Comparison of ENCODE assay signal across 15 cellular contexts in the genomic region with DNA sequence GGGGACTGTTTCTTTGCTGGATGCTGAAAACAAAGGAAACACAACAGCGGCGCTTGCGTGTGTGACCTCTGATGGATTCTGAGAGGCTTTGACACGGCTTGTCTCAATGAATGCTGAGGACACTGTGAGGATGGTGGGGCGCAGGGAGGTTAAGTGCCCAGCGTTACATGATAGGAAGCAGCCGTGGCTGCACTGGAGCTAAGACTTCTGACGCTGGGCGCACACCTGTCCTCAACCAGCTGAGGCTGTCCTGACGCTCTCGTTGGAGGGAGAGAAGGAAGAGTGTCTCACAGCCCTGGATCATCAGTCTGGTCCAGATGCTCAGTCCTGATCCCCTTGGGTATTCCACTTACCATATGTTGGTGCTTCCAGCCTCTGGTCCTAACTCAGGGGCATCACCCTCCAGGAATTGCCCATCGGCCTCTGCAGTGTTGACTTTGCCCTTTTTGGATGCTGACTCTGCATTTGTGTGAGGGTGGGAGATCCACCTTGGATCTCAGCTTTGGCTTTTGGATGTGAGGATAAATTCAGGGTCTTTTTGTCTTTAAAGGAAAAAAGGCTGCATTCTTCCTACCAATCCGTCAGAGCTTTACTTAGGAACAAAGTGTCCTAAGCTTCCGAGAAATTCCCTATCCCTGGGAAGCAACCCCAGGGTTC.
DNase-seq lines count a peak whose midpoint lies in the region; ATAC-seq and TF ChIP-seq lines count a peak whose summit lies in the region.
"Had no signal": no experiment of that assay in that cellular context is flagged by ENCODE, and none has a peak within 500 bp of the region (broad histone marks: within the 10 kb centered on the region; RNA-seq: fewer than 3 reads in every experiment).

No MANE protein-coding gene starts in this region.

- H3K27me3 ChIP-seq in rectal smooth muscle tissue (ENCODE audit: control insufficient read depth, insufficient read depth, low read length) (no peaks in the 10 kb centered on the region), upper lobe of left lung (no peaks in the 10 kb centered on the region)
- H3K27me3 ChIP-seq: suprapubic skin had no signal

- H3K4me1 Mint-ChIP-seq in activated naive CD4-positive, alpha-beta T cell treated with anti-CD3 and anti-CD28 coated beads, Interleukin-2, amount 10 ng/mL, durations not matched to agents 7 days and 5 days: no peaks in the 10 kb centered on the region

- no peaks in the 10 kb centered on the region for H3K9me3 Mint-ChIP-seq in activated naive CD4-positive, alpha-beta T cell treated with anti-CD3 and anti-CD28 coated beads, Interleukin-2, amount 10 ng/mL, durations not matched to agents 7 days and 5 days
- H3K9me3 Mint-ChIP-seq: activated CD4-positive, alpha-beta memory T cell treated with anti-CD3 and anti-CD28 coated beads for 36 hours had no signal

- TF ChIP-seq CTCF in upper lobe of left lung (IDR thresholded peaks at IDR 0.05): no peak

- WGBS in upper lobe of left lung, 2 donors: 74 to 76% methylated on average over 14 of the region's 14 CpGs

- CTCF ChIA-PET in activated naive CD4-positive, alpha-beta T cell treated with anti-CD3 and anti-CD28 coated beads, Interleukin-2, amount 10 ng/mL, durations not matched to agents 7 days and 5 days (lab: Charles Lee): no interaction called here

- no peak overlapping the region for H3K4me3 ChIP-seq in rectal smooth muscle tissue (ENCODE audit: low read length)
- no peak overlapping the region for H3K4me3 ChIP-seq in upper lobe of left lung
- H3K4me3 ChIP-seq: left ventricle myocardium inferior, suprapubic skin had no signal

- peaks cover 8% of the 10 kb centered on the region for H3K4me1 ChIP-seq in rectal smooth muscle tissue (ENCODE audit: control insufficient read depth, insufficient read depth, low read length)
- H3K4me1 ChIP-seq in upper lobe of left lung: no peaks in the 10 kb centered on the region
- H3K4me1 ChIP-seq: suprapubic skin had no signal

- H3K27ac ChIP-seq in rectal smooth muscle tissue (ENCODE audit: low read depth, low read length): peak overlapping the region; percentile 39
- H3K27ac ChIP-seq in upper lobe of left lung: no peak overlapping the region
- H3K27ac ChIP-seq: left ventricle myocardium inferior, suprapubic skin had no signal

- H3K27ac Mint-ChIP-seq in activated naive CD4-positive, alpha-beta T cell treated with anti-CD3 and anti-CD28 coated beads, Interleukin-2, amount 10 ng/mL, durations not matched to agents 7 days and 5 days: no peak overlapping the region
- H3K27ac Mint-ChIP-seq: activated CD4-positive, alpha-beta memory T cell treated with anti-CD3 and anti-CD28 coated beads for 36 hours had no signal

- DNase-seq in NCI-H187 (lab: John Stamatoyannopoulos, UW) (peak; percentile 49 to 53), NCI-H82 (lab: John Stamatoyannopoulos, UW) (peak; percentile 91), globus pallidus (ENCODE audit: low spot score) (peak; percentile 31), SIG-M5 treated with dmso at 0.1 percent for 504 hours (lab: John Stamatoyannopoulos, UW; ENCODE audit: unreplicated experiment) (no peak), upper lobe of left lung (no peak)
- no peak for DNase-seq in activated naive CD4-positive, alpha-beta T cell treated with anti-CD3 and anti-CD28 coated beads, Interleukin-2, amount 10 ng/mL, durations not matched to agents 7 days and 5 days
- DNase-seq: activated CD4-positive, alpha-beta memory T cell treated with anti-CD3 and anti-CD28 coated beads for 36 hours; activated T-cell treated with anti-CD3 and anti-CD28 coated beads, Interleukin-2, amount 50 U/mL, for 48 hours; Calu3; left ventricle myocardium inferior; NCI-H1105 treated with DMSO at 0.1 percent for 48 hours; NCI-H526 treated with DMSO at 0.1 percent for 48 hours had no signal

- no peak overlapping the region for H3K4me3 Mint-ChIP-seq in activated naive CD4-positive, alpha-beta T cell treated with anti-CD3 and anti-CD28 coated beads, Interleukin-2, amount 10 ng/mL, durations not matched to agents 7 days and 5 days
- H3K4me3 Mint-ChIP-seq: activated CD4-positive, alpha-beta memory T cell treated with anti-CD3 and anti-CD28 coated beads for 36 hours had no signal

- H3K36me3 ChIP-seq in rectal smooth muscle tissue (ENCODE audit: control insufficient read depth, insufficient read depth, low read length) (no peaks in the 10 kb centered on the region), upper lobe of left lung (no peaks in the 10 kb centered on the region)
- H3K36me3 ChIP-seq: left ventricle myocardium inferior, suprapubic skin had no signal

- H3K36me3 Mint-ChIP-seq in activated naive CD4-positive, alpha-beta T cell treated with anti-CD3 and anti-CD28 coated beads, Interleukin-2, amount 10 ng/mL, durations not matched to agents 7 days and 5 days: no peaks in the 10 kb centered on the region
- H3K36me3 Mint-ChIP-seq: activated CD4-positive, alpha-beta memory T cell treated with anti-CD3 and anti-CD28 coated beads for 36 hours had no signal

- TF ChIP-seq POLR2A in upper lobe of left lung (IDR thresholded peaks at IDR 0.05): no peak

- ATAC-seq in upper lobe of left lung (ENCODE audit: low FRiP score in 2 of 2) (no peak), HG02610 (IDR thresholded peaks at IDR 0.05; ENCODE audit: unreplicated experiment) (no peak)

- H3K27me3 Mint-ChIP-seq in activated naive CD4-positive, alpha-beta T cell treated with anti-CD3 and anti-CD28 coated beads, Interleukin-2, amount 10 ng/mL, durations not matched to agents 7 days and 5 days: peaks cover 10% of the 10 kb centered on the region

- TF ChIP-seq EP300 in upper lobe of left lung (IDR thresholded peaks at IDR 0.05): peak in 1 of 4 donors; percentile 18

- H3K9me3 ChIP-seq in upper lobe of left lung: no peaks in the 10 kb centered on the region
- H3K9me3 ChIP-seq: left ventricle myocardium inferior, suprapubic skin had no signal

- H3K9ac ChIP-seq in rectal smooth muscle tissue (ENCODE audit: low read length): no peak overlapping the region

Comparison
In these comparisons a context has a peak if more than half of its experiments do, and no peak if none do; other contexts are left out.
1. DNase-seq: peak in NCI-H187 (2 of 2), NCI-H82 (single experiment) and globus pallidus (single experiment); none in SIG-M5 treated with dmso at 0.1 percent for 504 hours (single experiment), upper lobe of left lung (0 of 2) and activated naive CD4-positive, alpha-beta T cell treated with anti-CD3 and anti-CD28 coated beads, Interleukin-2, amount 10 ng/mL, durations not matched to agents 7 days and 5 days (single experiment).